Comparison of ENCODE assay signal across 25 cellular contexts in the genomic region with DNA sequence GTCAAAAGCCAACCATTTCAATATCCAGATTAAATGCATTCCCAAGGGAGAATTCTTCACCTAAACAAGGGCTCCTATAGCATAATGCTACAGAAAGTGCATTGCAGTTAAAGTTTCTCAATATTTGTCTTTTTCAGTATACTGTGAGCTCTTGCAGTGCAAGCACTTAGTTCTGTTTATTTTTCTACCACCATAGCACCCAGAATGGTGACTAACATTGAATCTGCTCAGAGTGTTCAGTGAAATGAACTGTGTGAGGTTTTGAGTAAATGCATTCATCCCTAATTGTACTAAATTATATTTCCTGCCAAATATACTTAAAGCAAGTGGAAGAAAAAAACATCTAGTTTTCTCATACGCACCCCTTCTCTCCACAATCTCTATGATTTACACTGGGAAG.
DNase-seq lines count a peak whose midpoint lies in the region; ATAC-seq lines count a peak whose summit lies in the region.
"Had no signal": no experiment of that assay in that cellular context is flagged by ENCODE, and none has a peak within 500 bp of the region (broad histone marks: within the 10 kb centered on the region; RNA-seq: fewer than 3 reads in every experiment).

No MANE protein-coding gene starts in this region.

- H3K4me3 ChIP-seq in adipocyte (ENCODE audit: low read length) (no peak overlapping the region), mesenchymal stem cell (ENCODE audit: insufficient read depth in 1 of 2, low read depth in 1 of 2, low read length in 2 of 2) (no peak overlapping the region)
- H3K4me3 ChIP-seq: SJCRH30, tibial artery had no signal

- H3K4me1 ChIP-seq in adipocyte (ENCODE audit: control insufficient read depth, insufficient read depth, low read length) = peaks cover 8% of the 10 kb centered on the region
- no peaks in the 10 kb centered on the region for H3K4me1 ChIP-seq in mesenchymal stem cell (ENCODE audit: control insufficient read depth, insufficient read depth, low read depth, low read length)
- H3K4me1 ChIP-seq: SJCRH30 had no signal

- no peak overlapping the region for H3K23ac ChIP-seq in mesenchymal stem cell (ENCODE audit: low read length in 2 of 2)

- H2BK12ac ChIP-seq in mesenchymal stem cell (ENCODE audit: low read length in 2 of 2) = no peak overlapping the region

- H3K9ac ChIP-seq in adipocyte (ENCODE audit: low read length) = no peak overlapping the region
- no peak overlapping the region for H3K9ac ChIP-seq in mesenchymal stem cell (ENCODE audit: low read length)

- H3K79me1 ChIP-seq in mesenchymal stem cell (replicated peaks; ENCODE audit: low read length, poor library complexity, severe bottlenecking) = no peaks in the 10 kb centered on the region

- H2BK120ac ChIP-seq in mesenchymal stem cell (ENCODE audit: low read depth, low read length) = no peak overlapping the region

- H4K91ac ChIP-seq in mesenchymal stem cell (ENCODE audit: low read length) = no peak overlapping the region

- no CpG with 5 or more reads among the region's 1 CpG for WGBS in mesenchymal stem cell

- no peak overlapping the region for H3K14ac ChIP-seq in mesenchymal stem cell (ENCODE audit: low read length in 2 of 2)

- ATAC-seq in HG02870 (IDR thresholded peaks at IDR 0.05; ENCODE audit: unreplicated experiment) = no peak
- ATAC-seq: left ventricle myocardium superior; stimulated activated naive CD8-positive, alpha-beta T cell treated with anti-CD3 and anti-CD28 coated beads, Interleukin-15, amount 100 ng/mL, for 72 hours; T-cell had no signal

- H4K8ac ChIP-seq in mesenchymal stem cell (ENCODE audit: low read length) = no peak overlapping the region

- H2BK15ac ChIP-seq in mesenchymal stem cell (ENCODE audit: low read depth, poor library complexity, severe bottlenecking) = no peak overlapping the region

- no peak overlapping the region for H2AFZ ChIP-seq in mesenchymal stem cell (ENCODE audit: low read depth, low read length)

- H3K18ac ChIP-seq in mesenchymal stem cell (ENCODE audit: low read depth in 1 of 2, low read length in 2 of 2) = no peak overlapping the region

- no peak overlapping the region for H3K4ac ChIP-seq in mesenchymal stem cell (ENCODE audit: low read depth in 1 of 2, low read length in 2 of 2)

- H2BK5ac ChIP-seq in mesenchymal stem cell (ENCODE audit: low read depth, low read length, poor library complexity, severe bottlenecking) = no peak overlapping the region

- H3K36me3 ChIP-seq in adipocyte (ENCODE audit: control insufficient read depth, insufficient read depth, low read length, severe bottlenecking) (no peaks in the 10 kb centered on the region), mesenchymal stem cell (ENCODE audit: control insufficient read depth in 1 of 2, insufficient read depth in 2 of 2, low read depth in 1 of 2, low read length in 2 of 2) (no peaks in the 10 kb centered on the region)
- H3K36me3 ChIP-seq: tibial artery had no signal

- H3K9me3 ChIP-seq in adipocyte (ENCODE audit: control insufficient read depth, low read length) (no peaks in the 10 kb centered on the region), mesenchymal stem cell (ENCODE audit: control insufficient read depth, low read length) (no peaks in the 10 kb centered on the region)
- H3K9me3 ChIP-seq: SJCRH30, tibial artery had no signal

- H3K4me2 ChIP-seq in mesenchymal stem cell (ENCODE audit: low read length, poor library complexity, severe bottlenecking) = no peak overlapping the region

- H3K27me3 ChIP-seq in adipocyte (replicated peaks; ENCODE audit: control insufficient read depth, insufficient read depth, low read length) = no peaks in the 10 kb centered on the region
- H3K27me3 ChIP-seq in mesenchymal stem cell (ENCODE audit: control insufficient read depth in 1 of 2, insufficient read depth in 1 of 2, low read length in 2 of 2) = no peaks in the 10 kb centered on the region
- H3K27me3 ChIP-seq: SJCRH30, tibial artery had no signal

- DNase-seq in ELR (ENCODE audit: low read depth) (peak; percentile 19), NCI-H146 (lab: John Stamatoyannopoulos, UW) (peak; percentile 52), adipocyte (ENCODE audit: low read depth) (peak; percentile 28), mesenchymal stem cell (peak; percentile 74), NOMO-1 treated with DMSO at 0.1 percent for 48 hours (lab: John Stamatoyannopoulos, UW; ENCODE audit: unreplicated experiment) (no peak), T1000 (lab: John Stamatoyannopoulos, UW) (no peak)
- DNase-seq: ACHN; activated CD4-positive, alpha-beta memory T cell treated with anti-CD3 and anti-CD28 coated beads for 36 hours; activated CD4-positive, CD25-positive, alpha-beta regulatory T cell treated with anti-CD3 and anti-CD28 coated beads, Interleukin-2, amount 50 U/mL, for 72 hours; activated CD8-positive, alpha-beta memory T cell treated with anti-CD3 and anti-CD28 coated beads, Interleukin-2, amount 50 U/mL, for 4 hours; activated naive CD4-positive, alpha-beta T cell treated with anti-CD3 and anti-CD28 coated beads for 36 hours; amniotic stem cell; DMS153; H7; islet precursor cell; left ventricle myocardium superior; naive B cell; NCI-H510A treated with DMSO at 0.1 percent for 48 hours; occipital lobe; SJCRH30; stimulated activated CD8-positive, alpha-beta memory T cell treated with anti-CD3 and anti-CD28 coated beads, Interleukin-4, amount 100 ng/mL, for 48 hours; stimulated activated naive CD8-positive, alpha-beta T cell treated with anti-CD3 and anti-CD28 coated beads, Interleukin-15, amount 100 ng/mL, for 72 hours; T-cell; tibial artery had no signal

- no peak overlapping the region for H3K27ac ChIP-seq in mesenchymal stem cell (ENCODE audit: low read length, poor library complexity, severe bottlenecking)
- H3K27ac ChIP-seq: SJCRH30, tibial artery had no signal

- no peak overlapping the region for H2AK5ac ChIP-seq in mesenchymal stem cell (ENCODE audit: low read length, severe bottlenecking)

Comparison
In these comparisons a context has a peak if more than half of its experiments do, and no peak if none do; other contexts are left out.
1. DNase-seq: peak in ELR (single experiment), NCI-H146 (single experiment), adipocyte (single experiment) and mesenchymal stem cell (single experiment); none in NOMO-1 treated with DMSO at 0.1 percent for 48 hours (single experiment) and T1000 (single experiment).